20 cellular contexts compared by ENCODE assay signal in the genomic region with DNA sequence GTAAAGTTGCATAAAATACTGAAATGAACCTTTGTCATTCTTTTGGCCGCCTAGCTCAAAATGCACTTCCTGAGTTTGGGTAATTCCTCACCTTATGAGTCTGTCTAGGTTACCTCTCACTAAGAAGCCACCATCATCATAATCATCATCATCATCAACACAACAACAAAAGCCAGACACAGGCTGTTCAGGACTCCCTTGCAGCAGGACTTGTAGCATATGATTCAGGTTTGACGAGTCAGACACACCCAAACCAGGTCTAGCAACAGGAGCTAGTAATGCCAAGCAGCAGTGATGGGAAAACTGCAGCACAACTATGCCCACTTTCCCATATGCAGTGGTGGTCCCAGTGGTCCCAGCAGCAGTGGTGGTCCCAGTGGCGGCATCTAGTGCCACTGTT.
"Had no signal": no experiment of that assay in that cellular context is flagged by ENCODE, and none has a peak within 500 bp of the region (broad histone marks: within the 10 kb centered on the region; RNA-seq: fewer than 3 reads in every experiment).

No MANE protein-coding gene starts in this region.

- H3K4me3 Mint-ChIP-seq: activated CD8-positive, alpha-beta memory T cell treated with anti-CD3 and anti-CD28 coated beads, Interleukin-2, amount 10 ng/mL, durations not matched to agents 7 days and 5 days; activated T-cell treated with anti-CD3 and anti-CD28 coated beads, Interleukin-2, amount 50 U/mL, for 24 hours; mesothelial cell of epicardium; neural progenitor cell had no signal

- ATAC-seq: activated CD8-positive, alpha-beta memory T cell treated with anti-CD3 and anti-CD28 coated beads, Interleukin-2, amount 10 ng/mL, durations not matched to agents 7 days and 5 days; left cardiac atrium; lower lobe of right lung had no signal

- H3K36me3 Mint-ChIP-seq: immature natural killer cell, mesothelial cell of epicardium, neural progenitor cell had no signal

- H3K27me3 ChIP-seq: adrenal gland, ovary had no signal

- H3K9me3 ChIP-seq: adrenal gland, lower lobe of right lung, ovary, thoracic aorta had no signal

- H3K36me3 ChIP-seq: adrenal gland, lower lobe of right lung, neural progenitor cell, ovary, thoracic aorta had no signal

- H3K4me3 ChIP-seq: adrenal gland, lower lobe of right lung, neural progenitor cell, ovary, thoracic aorta had no signal

- H3K27ac Mint-ChIP-seq: activated CD8-positive, alpha-beta memory T cell treated with anti-CD3 and anti-CD28 coated beads, Interleukin-2, amount 10 ng/mL, durations not matched to agents 7 days and 5 days; activated T-cell treated with anti-CD3 and anti-CD28 coated beads, Interleukin-2, amount 50 U/mL, for 24 hours; immature natural killer cell; mesothelial cell of epicardium; neural progenitor cell had no signal

- FAIRE-seq: colon, endometrium had no signal

- H3K9me3 Mint-ChIP-seq: activated T-cell treated with anti-CD3 and anti-CD28 coated beads, Interleukin-2, amount 50 U/mL, for 24 hours; immature natural killer cell; neural progenitor cell had no signal

- H3K27me3 Mint-ChIP-seq: activated T-cell treated with anti-CD3 and anti-CD28 coated beads, Interleukin-2, amount 50 U/mL, for 24 hours had no signal

- H3K27ac ChIP-seq: adrenal gland, lower lobe of right lung, neural progenitor cell, ovary, thoracic aorta had no signal

- DNase-seq: activated CD4-positive, alpha-beta T cell treated with anti-CD3 and anti-CD28 coated beads for 1 hour; activated CD4-positive, alpha-beta T cell treated with anti-CD3 and anti-CD28 coated beads, Interleukin-2, amount 50 U/mL, for 48 hours; activated CD8-positive, alpha-beta memory T cell treated with anti-CD3 and anti-CD28 coated beads, Interleukin-2, amount 10 ng/mL, durations not matched to agents 7 days and 5 days; activated naive CD4-positive, alpha-beta T cell treated with anti-CD3 and anti-CD28 coated beads, Interleukin-2, amount 50 U/mL, for 16 hours; activated T-cell treated with anti-CD3 and anti-CD28 coated beads, Interleukin-2, amount 50 U/mL, for 24 hours; adrenal gland; caudate nucleus; foreskin melanocyte; head of caudate nucleus; immature natural killer cell; left cardiac atrium; lower lobe of right lung; ovary; stimulated activated CD4-positive, alpha-beta T cell treated with anti-CD3 and anti-CD28 coated beads, Interleukin-12 subunit alpha, Interleukin-12 subunit beta, amount 100 ng/mL, for 4 hours; stimulated activated CD4-positive, alpha-beta T cell treated with anti-CD3 and anti-CD28 coated beads, Interleukin-2, amount 100 ng/mL, for 24 hours had no signal
